10 cellular contexts compared by ENCODE assay signal in genomic region chr20:32902456-32903420, GRCh38. TPM values are rescaled to one million over a fixed set of nuclear protein-coding genes. Genes with fewer than 3 reads are reported as not detected.
DNase-seq lines count a peak whose midpoint lies in the region; ATAC-seq, FAIRE-seq and TF ChIP-seq lines count a peak whose summit lies in the region.
"Had no signal": no experiment of that assay in that cellular context is flagged by ENCODE, and none has a peak within 500 bp of the region (broad histone marks: within the 10 kb centered on the region; RNA-seq: fewer than 3 reads in every experiment).

No MANE protein-coding gene starts in this region.

- no peaks in the 10 kb centered on the region for H3K9me3 Mint-ChIP-seq in activated B cell treated with CpG ODN at 0.5 μM for 24 hours

- no peaks in the 10 kb centered on the region for H3K9me3 ChIP-seq in left lung
- H3K9me3 ChIP-seq: BLaER1 treated with 17β-estradiol and CSF1 and Interleukin-3, amounts not matched to agents 10 nM and 100 nM had no signal

- peak; percentile 77 for TF ChIP-seq CTCF in activated B cell treated with CpG ODN at 0.5 μM for 24 hours (IDR thresholded peaks at IDR 0.05)
- TF ChIP-seq CTCF in bronchial epithelial cell (IDR thresholded peaks at IDR 0.05; ENCODE audit: insufficient read depth, low read length, severe bottlenecking), result peak; percentile 92
- peak; percentile 93 for TF ChIP-seq CTCF in left lung (IDR thresholded peaks at IDR 0.05)

- H3K36me3 ChIP-seq in bronchial epithelial cell (ENCODE audit: control insufficient read depth, insufficient read depth, low read length), result no peaks in the 10 kb centered on the region
- H3K36me3 ChIP-seq in left lung, result no peaks in the 10 kb centered on the region
- H3K36me3 ChIP-seq: BLaER1 treated with 17β-estradiol and CSF1 and Interleukin-3, amounts not matched to agents 10 nM and 100 nM had no signal

- H3K27me3 Mint-ChIP-seq in activated B cell treated with CpG ODN at 0.5 μM for 24 hours, result no peaks in the 10 kb centered on the region

- H3K4me3 Mint-ChIP-seq in activated B cell treated with CpG ODN at 0.5 μM for 24 hours, result no peak overlapping the region

- H3K4me1 ChIP-seq in left lung, result no peaks in the 10 kb centered on the region

- H3K27ac Mint-ChIP-seq in activated B cell treated with CpG ODN at 0.5 μM for 24 hours, result no peak overlapping the region

- H3K4me3 ChIP-seq in bronchial epithelial cell (ENCODE audit: low read depth, low read length) (no peak overlapping the region), left lung (no peak overlapping the region)
- H3K4me3 ChIP-seq: BLaER1 treated with 17β-estradiol and CSF1 and Interleukin-3, amounts not matched to agents 10 nM and 100 nM had no signal

- CTCF ChIA-PET in activated B cell treated with CpG ODN at 0.5 μM for 24 hours (lab: Charles Lee), result interaction anchor here (0.6 to 3.0 kb wide), 18 partner anchors 20 to 397 kb away, joined by 3 to 23 read pairs (median 6); partner anchors contain the start of gene SUN5

- POLR2A ChIA-PET in activated B cell treated with CpG ODN at 0.5 μM for 24 hours (lab: Charles Lee), result no interaction called here

- peak; percentile 5 for DNase-seq in DMS79 treated with DMSO at 0.1 percent for 48 hours (lab: John Stamatoyannopoulos, UW)
- DNase-seq in DMS79 (lab: John Stamatoyannopoulos, UW), result no peak
- peak; percentile 57 for DNase-seq in NCI-H146 (lab: John Stamatoyannopoulos, UW)
- peak; percentile 51 for DNase-seq in activated B cell treated with CpG ODN at 0.5 μM for 24 hours
- peak; percentile 20 for DNase-seq in bronchial epithelial cell (ENCODE audit: low read depth)
- peak; percentile 39 to 84 for DNase-seq in left lung
- peak; percentile 39 to 54 (median 42) for DNase-seq in stimulated activated CD4-positive, alpha-beta T cell treated with anti-CD3 and anti-CD28 coated beads, TNF-alpha, amount 100 ng/mL, for 4 hours (ENCODE audit: low read depth in 3 of 3)

- H3K27me3 ChIP-seq in bronchial epithelial cell (ENCODE audit: control insufficient read depth, insufficient read depth, low read length) (no peaks in the 10 kb centered on the region), left lung (no peaks in the 10 kb centered on the region)
- H3K27me3 ChIP-seq: BLaER1 treated with 17β-estradiol and CSF1 and Interleukin-3, amounts not matched to agents 10 nM and 100 nM had no signal

- no peak for FAIRE-seq in bronchial epithelial cell (lab: Jason Lieb, UNC)
- FAIRE-seq: islet of Langerhans had no signal

- H3K36me3 Mint-ChIP-seq in activated B cell treated with CpG ODN at 0.5 μM for 24 hours (ENCODE audit: low read depth), result no peaks in the 10 kb centered on the region

- ATAC-seq in activated B cell treated with CpG ODN at 0.5 μM for 24 hours (ENCODE audit: low read depth) (peak; percentile 88), left lung (peak; percentile 96), HG03135 (IDR thresholded peaks at IDR 0.05; ENCODE audit: unreplicated experiment) (no peak)

- no peak overlapping the region for H3K27ac ChIP-seq in left lung
- H3K27ac ChIP-seq: BLaER1 treated with 17β-estradiol and CSF1 and Interleukin-3, amounts not matched to agents 10 nM and 100 nM had no signal

- intact Hi-C loops in activated B cell treated with CpG ODN at 0.5 μM for 24 hours (cut with micrococcal nuclease) (loop anchor here (1.0 kb wide), 7 partner anchors 70 to 397 kb away; no protein-coding TSS in a partner anchor), left lung (cut with DNase I) (loop anchor here in 1 of 2 donors (10.0 kb wide), 1 partner anchor 392 kb away; no protein-coding TSS in a partner anchor)

- H3K4me1 Mint-ChIP-seq in activated B cell treated with CpG ODN at 0.5 μM for 24 hours, result no peaks in the 10 kb centered on the region

RNA-seq across cellular contexts. Expression of gene EFCAB8, which starts 44.0 kb away (rescaled TPM):
- total RNA-seq in activated B cell treated with CpG ODN at 0.5 μM for 24 hours (0.71 TPM in 2 replicates), bronchial epithelial cell (under 0.01 and 0.38 TPM in 2 replicates), left lung (1 to 10 TPM in 1 of 2 donors, under 1 TPM in 1; 0.35 to 1.0 TPM)
